In genomic region chr11:66015936-66016792, GRCh38 we compare ENCODE assay signal across 22 cellular contexts. TPM values are rescaled to one million over a fixed set of nuclear protein-coding genes. Genes with fewer than 3 reads are reported as not detected.
DNase-seq lines count a peak whose midpoint lies in the region; ATAC-seq, FAIRE-seq and TF ChIP-seq lines count a peak whose summit lies in the region.
"Had no signal": no experiment of that assay in that cellular context is flagged by ENCODE, and none has a peak within 500 bp of the region (broad histone marks: within the 10 kb centered on the region; RNA-seq: fewer than 3 reads in every experiment).

No MANE protein-coding gene starts in this region.

- H3K27ac ChIP-seq in Panc1 (ENCODE audit: low read length) (peak overlapping the region; percentile 25), heart right ventricle (peak overlapping the region in 7 of 10 donors; percentile 26 to 65 (median 51)), smooth muscle cell (ENCODE audit: low read depth) (peak overlapping the region; percentile 59)
- H3K27ac ChIP-seq: SK-N-MC, upper lobe of right lung had no signal

- H3K79me2 ChIP-seq in smooth muscle cell (ENCODE audit: low read depth), result no peaks in the 10 kb centered on the region

- peak overlapping the region; percentile 59 for H3K4me2 ChIP-seq in smooth muscle cell

- H3K4me1 ChIP-seq in Panc1 (ENCODE audit: control insufficient read depth, insufficient read depth, low read length) (peaks cover 22% of the 10 kb centered on the region), heart right ventricle (peaks cover 0 to 32% (median 18%) of the 10 kb centered on the region in 9 donors), smooth muscle cell (ENCODE audit: low read depth) (no peaks in the 10 kb centered on the region)

- intact Hi-C loops in activated CD8-positive, alpha-beta T cell treated with anti-CD3 and anti-CD28 coated beads for 36 hours (cut with micrococcal nuclease), result no loop called here
- intact Hi-C loops in Panc1 (cut with micrococcal nuclease; ENCODE audit: unreplicated experiment), result no loop called here
- intact Hi-C loops in heart right ventricle (cut with DNase I), result no loop called here

- H3K27me3 ChIP-seq in Panc1 (ENCODE audit: control insufficient read depth, insufficient read depth, low read length) (no peaks in the 10 kb centered on the region), heart right ventricle (peaks cover 8 to 28% (median 23%) of the 10 kb centered on the region in 7 donors), smooth muscle cell (ENCODE audit: low read depth) (peaks cover 14% of the 10 kb centered on the region)

- H2AFZ ChIP-seq in smooth muscle cell (ENCODE audit: low read depth), result no peak overlapping the region

- DNase-seq in activated CD8-positive, alpha-beta T cell treated with anti-CD3 and anti-CD28 coated beads, Interleukin-2, amount 10 ng/mL, durations not matched to agents 7 days and 5 days, result no peak
- DNase-seq in activated CD8-positive, alpha-beta T cell treated with anti-CD3 and anti-CD28 coated beads for 36 hours, result no peak
- no peak for DNase-seq in Panc1 (ENCODE audit: low read depth, low spot score)
- no peak for DNase-seq in heart right ventricle
- no peak for DNase-seq in smooth muscle cell (lab: John Stamatoyannopoulos, UW; ENCODE audit: unreplicated experiment)
- DNase-seq in activated CD4-positive, alpha-beta T cell treated with anti-CD3 and anti-CD28 coated beads for 4 hours, result no peak
- no peak for DNase-seq in frontal cortex (ENCODE audit: low spot score in 2 of 2)
- DNase-seq: activated naive CD4-positive, alpha-beta T cell treated with anti-CD3 and anti-CD28 coated beads, Interleukin-2, amount 10 ng/mL, durations not matched to agents 7 days and 5 days; CD4-positive, CD25-positive, alpha-beta regulatory T cell; DMS79; NCI-H146; NCI-H446 treated with DMSO at 0.1 percent for 48 hours; stimulated activated naive CD8-positive, alpha-beta T cell treated with anti-CD3 and anti-CD28 coated beads, Interleukin-15, Interleukin-2, amounts not matched to agents 100 U/mL and 50 U/mL, for 24 hours; upper lobe of right lung had no signal

- H3K9me3 ChIP-seq in Panc1 (ENCODE audit: control insufficient read depth, insufficient read depth, low read depth, low read length), result no peaks in the 10 kb centered on the region
- H3K9me3 ChIP-seq in heart right ventricle, result no peaks in the 10 kb centered on the region
- no peaks in the 10 kb centered on the region for H3K9me3 ChIP-seq in smooth muscle cell (replicated peaks; ENCODE audit: low read depth)
- H3K9me3 ChIP-seq: upper lobe of right lung had no signal

- no peak for FAIRE-seq in frontal cortex (lab: Jason Lieb, UNC)
- FAIRE-seq: A204.1, H54 had no signal

- TF ChIP-seq CTCF in activated CD8-positive, alpha-beta T cell treated with anti-CD3 and anti-CD28 coated beads for 36 hours (IDR thresholded peaks at IDR 0.05), result no peak
- TF ChIP-seq CTCF in Panc1 (IDR thresholded peaks at IDR 0.05), result no peak
- no peak for TF ChIP-seq CTCF in heart right ventricle (IDR thresholded peaks at IDR 0.05)
- TF ChIP-seq CTCF in smooth muscle cell (IDR thresholded peaks at IDR 0.05; ENCODE audit: borderline replicate concordance, insufficient read depth, poor library complexity, severe bottlenecking), result no peak

- H3K4me3 ChIP-seq in Panc1 (ENCODE audit: low read depth in 2 of 2, low read length in 2 of 2) (no peak overlapping the region), heart right ventricle (no peak overlapping the region), smooth muscle cell (no peak overlapping the region)
- H3K4me3 ChIP-seq: SK-N-MC, upper lobe of right lung had no signal

- no peak overlapping the region for H3K9ac ChIP-seq in smooth muscle cell (ENCODE audit: low read depth)

- CTCF ChIA-PET in activated CD8-positive, alpha-beta T cell treated with anti-CD3 and anti-CD28 coated beads, Interleukin-2, amount 10 ng/mL, durations not matched to agents 7 days and 5 days (lab: Charles Lee), result interaction anchor here (1.3 kb wide), 1 partner anchor 132 kb away, joined by 3 read pairs; no protein-coding TSS in a partner anchor
- CTCF ChIA-PET in activated CD8-positive, alpha-beta T cell treated with anti-CD3 and anti-CD28 coated beads for 36 hours (lab: Charles Lee), result interaction anchor here (1.5 kb wide), 1 partner anchor 29 kb away, joined by 6 read pairs; no protein-coding TSS in a partner anchor
- CTCF ChIA-PET in Panc1 (lab: Charles Lee), result no interaction called here

- BruUV-seq in Panc1 (replicated peaks; lab: Mats Ljungman, UMichigan), result no TSS peak

- H3K27me3 Mint-ChIP-seq in activated CD8-positive, alpha-beta T cell treated with anti-CD3 and anti-CD28 coated beads, Interleukin-2, amount 10 ng/mL, durations not matched to agents 7 days and 5 days (ENCODE audit: low read depth), result peaks cover 19% of the 10 kb centered on the region
- H3K27me3 Mint-ChIP-seq in activated CD8-positive, alpha-beta T cell treated with anti-CD3 and anti-CD28 coated beads for 36 hours, result peaks cover 17% of the 10 kb centered on the region
- H3K27me3 Mint-ChIP-seq: natural killer cell treated with Interleukin-12 subunit alpha and Interleukin-12 subunit beta and Interleukin-15 and Interleukin-18, amount 100 ng/mL, for 72 hours had no signal

- no peaks in the 10 kb centered on the region for H3F3A ChIP-seq in smooth muscle cell (ENCODE audit: low read depth)

- H3K4me1 Mint-ChIP-seq in activated CD8-positive, alpha-beta T cell treated with anti-CD3 and anti-CD28 coated beads, Interleukin-2, amount 10 ng/mL, durations not matched to agents 7 days and 5 days (ENCODE audit: low read depth), result peaks cover 12% of the 10 kb centered on the region
- peaks cover 17% of the 10 kb centered on the region for H3K4me1 Mint-ChIP-seq in activated CD8-positive, alpha-beta T cell treated with anti-CD3 and anti-CD28 coated beads for 36 hours (ENCODE audit: low read depth)
- H3K4me1 Mint-ChIP-seq: brain; CD4-positive, CD25-positive, alpha-beta regulatory T cell had no signal

- H3K9me3 Mint-ChIP-seq in activated CD8-positive, alpha-beta T cell treated with anti-CD3 and anti-CD28 coated beads, Interleukin-2, amount 10 ng/mL, durations not matched to agents 7 days and 5 days (ENCODE audit: insufficient read depth), result no peaks in the 10 kb centered on the region
- no peaks in the 10 kb centered on the region for H3K9me3 Mint-ChIP-seq in activated CD8-positive, alpha-beta T cell treated with anti-CD3 and anti-CD28 coated beads for 36 hours
- H3K9me3 Mint-ChIP-seq: activated CD4-positive, alpha-beta T cell treated with anti-CD3 and anti-CD28 coated beads, Interleukin-2, amount 10 ng/mL, durations not matched to agents 24 days and 14 days; activated naive CD4-positive, alpha-beta T cell treated with anti-CD3 and anti-CD28 coated beads, Interleukin-2, amount 10 ng/mL, durations not matched to agents 7 days and 5 days; brain; CD4-positive, CD25-positive, alpha-beta regulatory T cell; natural killer cell treated with Interleukin-12 subunit alpha and Interleukin-12 subunit beta and Interleukin-15 and Interleukin-18, amount 100 ng/mL, for 72 hours had no signal

- no peak overlapping the region for H3K4me3 Mint-ChIP-seq in activated CD8-positive, alpha-beta T cell treated with anti-CD3 and anti-CD28 coated beads, Interleukin-2, amount 10 ng/mL, durations not matched to agents 7 days and 5 days
- no peak overlapping the region for H3K4me3 Mint-ChIP-seq in activated CD8-positive, alpha-beta T cell treated with anti-CD3 and anti-CD28 coated beads for 36 hours
- H3K4me3 Mint-ChIP-seq: activated CD4-positive, alpha-beta T cell treated with anti-CD3 and anti-CD28 coated beads, Interleukin-2, amount 10 ng/mL, durations not matched to agents 24 days and 14 days; activated naive CD4-positive, alpha-beta T cell treated with anti-CD3 and anti-CD28 coated beads, Interleukin-2, amount 10 ng/mL, durations not matched to agents 7 days and 5 days; brain; CD4-positive, CD25-positive, alpha-beta regulatory T cell; natural killer cell treated with Interleukin-12 subunit alpha and Interleukin-12 subunit beta and Interleukin-15 and Interleukin-18, amount 100 ng/mL, for 72 hours had no signal

- ATAC-seq in activated CD8-positive, alpha-beta T cell treated with anti-CD3 and anti-CD28 coated beads, Interleukin-2, amount 10 ng/mL, durations not matched to agents 7 days and 5 days, result no peak
- ATAC-seq in activated CD8-positive, alpha-beta T cell treated with anti-CD3 and anti-CD28 coated beads for 36 hours, result no peak
- ATAC-seq in Panc1, result no peak
- ATAC-seq in heart right ventricle, result peak in 6 of 8 donors; percentile 7 to 36 (median 22)
- ATAC-seq in HG02588 (IDR thresholded peaks at IDR 0.05; ENCODE audit: unreplicated experiment), result no peak
- ATAC-seq: natural killer cell treated with Interleukin-12 subunit alpha and Interleukin-12 subunit beta and Interleukin-15 and Interleukin-18, amount 100 ng/mL, for 72 hours; stimulated activated naive CD8-positive, alpha-beta T cell treated with anti-CD3 and anti-CD28 coated beads, Interleukin-15, Interleukin-2, amounts not matched to agents 100 U/mL and 50 U/mL, for 24 hours; upper lobe of right lung had no signal

- H3K27ac Mint-ChIP-seq in activated CD8-positive, alpha-beta T cell treated with anti-CD3 and anti-CD28 coated beads, Interleukin-2, amount 10 ng/mL, durations not matched to agents 7 days and 5 days, result peak overlapping the region; percentile 25
- no peak overlapping the region for H3K27ac Mint-ChIP-seq in activated CD8-positive, alpha-beta T cell treated with anti-CD3 and anti-CD28 coated beads for 36 hours
- H3K27ac Mint-ChIP-seq: activated CD4-positive, alpha-beta T cell treated with anti-CD3 and anti-CD28 coated beads, Interleukin-2, amount 10 ng/mL, durations not matched to agents 24 days and 14 days; activated naive CD4-positive, alpha-beta T cell treated with anti-CD3 and anti-CD28 coated beads, Interleukin-2, amount 10 ng/mL, durations not matched to agents 7 days and 5 days; CD4-positive, CD25-positive, alpha-beta regulatory T cell; natural killer cell treated with Interleukin-12 subunit alpha and Interleukin-12 subunit beta and Interleukin-15 and Interleukin-18, amount 100 ng/mL, for 72 hours had no signal

- 75 to 79% methylated on average over 18 of the region's 18 CpGs for WGBS in heart right ventricle, 2 donors
- 96% methylated on average over 18 of the region's 18 CpGs for WGBS in smooth muscle cell (ENCODE audit: low lambda C conversion rate)

- in situ Hi-C loops in Panc1 (cut with HindIII; ENCODE audit: low pct_unique_long_range_greater_than_20kb, low sequenced_read_pairs), result no loop called here

- H3K36me3 Mint-ChIP-seq in activated CD8-positive, alpha-beta T cell treated with anti-CD3 and anti-CD28 coated beads, Interleukin-2, amount 10 ng/mL, durations not matched to agents 7 days and 5 days (ENCODE audit: low read depth), result no peaks in the 10 kb centered on the region
- no peaks in the 10 kb centered on the region for H3K36me3 Mint-ChIP-seq in activated CD8-positive, alpha-beta T cell treated with anti-CD3 and anti-CD28 coated beads for 36 hours (ENCODE audit: low read depth)
- H3K36me3 Mint-ChIP-seq: activated naive CD4-positive, alpha-beta T cell treated with anti-CD3 and anti-CD28 coated beads, Interleukin-2, amount 10 ng/mL, durations not matched to agents 7 days and 5 days; brain; CD4-positive, CD25-positive, alpha-beta regulatory T cell; natural killer cell treated with Interleukin-12 subunit alpha and Interleukin-12 subunit beta and Interleukin-15 and Interleukin-18, amount 100 ng/mL, for 72 hours had no signal

- H3K36me3 ChIP-seq in Panc1 (ENCODE audit: control insufficient read depth, insufficient read depth, low read length) (no peaks in the 10 kb centered on the region), heart right ventricle (no peaks in the 10 kb centered on the region), smooth muscle cell (ENCODE audit: low read depth) (no peaks in the 10 kb centered on the region)
- H3K36me3 ChIP-seq: upper lobe of right lung had no signal

- no peaks in the 10 kb centered on the region for H4K20me1 ChIP-seq in smooth muscle cell (ENCODE audit: low read depth)

- POLR2A ChIA-PET in activated CD8-positive, alpha-beta T cell treated with anti-CD3 and anti-CD28 coated beads, Interleukin-2, amount 10 ng/mL, durations not matched to agents 7 days and 5 days (lab: Charles Lee), result no interaction called here
- POLR2A ChIA-PET in activated CD8-positive, alpha-beta T cell treated with anti-CD3 and anti-CD28 coated beads for 36 hours (lab: Charles Lee), result interaction anchor here (0.6 kb wide), 1 partner anchor 356 kb away, joined by 3 read pairs; no protein-coding TSS in a partner anchor
- POLR2A ChIA-PET in Panc1 (lab: Charles Lee), result interaction anchor here (0.5 kb wide), 1 partner anchor 136 kb away, joined by 5 read pairs; no protein-coding TSS in a partner anchor

RNA-seq across cellular contexts. Expression of gene CST6, which starts 4.4 kb away (rescaled TPM):
- total RNA-seq in activated CD8-positive, alpha-beta T cell treated with anti-CD3 and anti-CD28 coated beads, Interleukin-2, amount 10 ng/mL, durations not matched to agents 7 days and 5 days, result not detected
- under 1 TPM in 1 of 2 experiments, not detected in 1; 0.50 TPM for total RNA-seq in activated CD8-positive, alpha-beta T cell treated with anti-CD3 and anti-CD28 coated beads for 36 hours
- total RNA-seq in Panc1 (2021; ENCODE audit: unreplicated experiment) (0.23 TPM), heart right ventricle (under 1 TPM in 3 of 10 donors, not detected in 7; 0.35 to 0.69 (median 0.43) TPM), smooth muscle cell (54.1 and 97.0 TPM in 2 replicates), frontal cortex (not detected)
- not detected for polyA plus RNA-seq in Panc1 (2012; ENCODE audit: insufficient read length)
- polyA plus RNA-seq in heart right ventricle (1 to 10 TPM in 1 of 2 donors, under 1 TPM in 1; 0.44 to 2.6 TPM), smooth muscle cell (37.6 and 118 TPM in 2 replicates)
- total RNA-seq: CD4-positive, CD25-positive, alpha-beta regulatory T cell had no signal
- polyA plus RNA-seq: CD4-positive, CD25-positive, alpha-beta regulatory T cell had no signal

RNA-seq across cellular contexts. Expression of gene CATSPER1, which starts 10.1 kb away (rescaled TPM):
- total RNA-seq in activated CD8-positive, alpha-beta T cell treated with anti-CD3 and anti-CD28 coated beads, Interleukin-2, amount 10 ng/mL, durations not matched to agents 7 days and 5 days, result not detected
- total RNA-seq in activated CD8-positive, alpha-beta T cell treated with anti-CD3 and anti-CD28 coated beads for 36 hours, result not detected
- total RNA-seq in Panc1 (2021; ENCODE audit: unreplicated experiment) (0.15 TPM), heart right ventricle (1 to 10 TPM in 1 of 10 donors, not detected in 9; 1.1 TPM), smooth muscle cell (not detected in 2 replicates), frontal cortex (not detected)
- 0.41 TPM for polyA plus RNA-seq in Panc1 (2012; ENCODE audit: insufficient read length)
- polyA plus RNA-seq in heart right ventricle (under 1 TPM in 1 of 2 donors, not detected in 1; 0.17 TPM), smooth muscle cell (0.55 and 1.7 TPM in 2 replicates)
- total RNA-seq: CD4-positive, CD25-positive, alpha-beta regulatory T cell; lung microvascular endothelial cell had no signal
- polyA plus RNA-seq: CD4-positive, CD25-positive, alpha-beta regulatory T cell had no signal

RNA-seq across cellular contexts. Expression of gene BANF1, which starts 13.9 kb away (rescaled TPM):
- total RNA-seq in activated CD8-positive, alpha-beta T cell treated with anti-CD3 and anti-CD28 coated beads, Interleukin-2, amount 10 ng/mL, durations not matched to agents 7 days and 5 days, result 100 to 1,000 TPM; 290 to 298 TPM
- 100 to 1,000 TPM; 267 to 311 TPM for total RNA-seq in activated CD8-positive, alpha-beta T cell treated with anti-CD3 and anti-CD28 coated beads for 36 hours
- total RNA-seq in Panc1 (2021; ENCODE audit: unreplicated experiment) (494 TPM), heart right ventricle (100 to 1,000 TPM; 196 to 224 (median 212) TPM), smooth muscle cell (42.9 and 61.7 TPM in 2 replicates), frontal cortex (25.3 TPM)
- 447 TPM for polyA plus RNA-seq in Panc1 (2012; ENCODE audit: insufficient read length)
- polyA plus RNA-seq in heart right ventricle (100 to 1,000 TPM; 234 to 381 TPM), smooth muscle cell (269 and 274 TPM in 2 replicates)

RNA-seq across cellular contexts. Expression of gene EIF1AD, which starts 14.2 kb away (rescaled TPM):
- total RNA-seq in activated CD8-positive, alpha-beta T cell treated with anti-CD3 and anti-CD28 coated beads, Interleukin-2, amount 10 ng/mL, durations not matched to agents 7 days and 5 days, result 10 to 100 TPM; 53.5 to 54.2 TPM
- total RNA-seq in activated CD8-positive, alpha-beta T cell treated with anti-CD3 and anti-CD28 coated beads for 36 hours, result 10 to 100 TPM; 44.4 to 45.6 TPM
- 64.6 TPM for total RNA-seq in Panc1 (2021; ENCODE audit: unreplicated experiment)
- 33.7 TPM for polyA plus RNA-seq in Panc1 (2012; ENCODE audit: insufficient read length)
- 10 to 100 TPM; 15.1 to 25.3 (median 19.7) TPM for total RNA-seq in heart right ventricle
- 10 to 100 TPM; 18.3 to 30.0 TPM for polyA plus RNA-seq in heart right ventricle
- 29.3 and 32.0 TPM in 2 replicates for total RNA-seq in smooth muscle cell
- 26.6 and 29.3 TPM in 2 replicates for polyA plus RNA-seq in smooth muscle cell
- 22.0 TPM for total RNA-seq in frontal cortex

RNA-seq across cellular contexts. Expression of gene GAL3ST3, which starts 32.8 kb away (rescaled TPM):
- not detected for total RNA-seq in activated CD8-positive, alpha-beta T cell treated with anti-CD3 and anti-CD28 coated beads, Interleukin-2, amount 10 ng/mL, durations not matched to agents 7 days and 5 days
- total RNA-seq in activated CD8-positive, alpha-beta T cell treated with anti-CD3 and anti-CD28 coated beads for 36 hours, result 1 to 10 TPM in 1 of 2 experiments, under 1 TPM in 1; 0.51 to 1.0 TPM
- total RNA-seq in Panc1 (2021; ENCODE audit: unreplicated experiment), result not detected
- not detected for polyA plus RNA-seq in Panc1 (2012; ENCODE audit: insufficient read length)
- 1 to 10 TPM; 1.9 to 4.6 (median 2.5) TPM for total RNA-seq in heart right ventricle
- polyA plus RNA-seq in heart right ventricle, result 1 to 10 TPM in 1 of 2 donors, under 1 TPM in 1; 0.07 to 1.0 TPM
- total RNA-seq in smooth muscle cell, result 0.27 TPM in 1 of 2 replicates, not detected in the other
- 0.23 TPM in 1 of 2 replicates, not detected in the other for polyA plus RNA-seq in smooth muscle cell
- 10.6 TPM for total RNA-seq in frontal cortex
- total RNA-seq: activated CD4-positive, alpha-beta T cell treated with anti-CD3 and anti-CD28 coated beads, Interleukin-2, amount 10 ng/mL, durations not matched to agents 24 days and 14 days; CD4-positive, CD25-positive, alpha-beta regulatory T cell; natural killer cell treated with Interleukin-12 subunit alpha and Interleukin-12 subunit beta and Interleukin-15 and Interleukin-18, amount 100 ng/mL, for 72 hours; upper lobe of right lung had no signal
- polyA plus RNA-seq: CD4-positive, CD25-positive, alpha-beta regulatory T cell had no signal

Comparison
In these comparisons a context has a peak if more than half of its experiments do, and no peak if none do; other contexts are left out.
1. ATAC-seq: peak in heart right ventricle (6 of 8); none in activated CD8-positive, alpha-beta T cell treated with anti-CD3 and anti-CD28 coated beads, Interleukin-2, amount 10 ng/mL, durations not matched to agents 7 days and 5 days (single experiment), activated CD8-positive, alpha-beta T cell treated with anti-CD3 and anti-CD28 coated beads for 36 hours (single experiment), Panc1 (single experiment) and HG02588 (single experiment).
2. RNA of gene CST6, which starts 4.4 kb away (total RNA-seq): 54.1 to 97.0 TPM in smooth muscle cell; 0.50 TPM in activated CD8-positive, alpha-beta T cell treated with anti-CD3 and anti-CD28 coated beads for 36 hours, 0.35 to 0.69 TPM in heart right ventricle, 0.23 TPM in Panc1 (single experiment), not detected in activated CD8-positive, alpha-beta T cell treated with anti-CD3 and anti-CD28 coated beads, Interleukin-2, amount 10 ng/mL, durations not matched to agents 7 days and 5 days and not detected in frontal cortex (single experiment); every median in the first group is over 10 times any median in the second.
3. Peak in every context shown above with its lines, with median percentiles within 50 percentile points of each other: H3K27ac ChIP-seq.